ENCODE assay signal across 1 cellular context in genomic region chr6:161169060-161169459, GRCh38.
TF ChIP-seq lines count a peak whose summit lies in the region.

No MANE protein-coding gene starts in this region.

TF ChIP-seq in SK-N-SH treated with all-trans-retinoic acid at 6 μM for 48 hours, 23 proteins besides CTCF, POLR2A, EP300 and RAD21 (continued from another document):
- TF ChIP-seq, protein P1, sequence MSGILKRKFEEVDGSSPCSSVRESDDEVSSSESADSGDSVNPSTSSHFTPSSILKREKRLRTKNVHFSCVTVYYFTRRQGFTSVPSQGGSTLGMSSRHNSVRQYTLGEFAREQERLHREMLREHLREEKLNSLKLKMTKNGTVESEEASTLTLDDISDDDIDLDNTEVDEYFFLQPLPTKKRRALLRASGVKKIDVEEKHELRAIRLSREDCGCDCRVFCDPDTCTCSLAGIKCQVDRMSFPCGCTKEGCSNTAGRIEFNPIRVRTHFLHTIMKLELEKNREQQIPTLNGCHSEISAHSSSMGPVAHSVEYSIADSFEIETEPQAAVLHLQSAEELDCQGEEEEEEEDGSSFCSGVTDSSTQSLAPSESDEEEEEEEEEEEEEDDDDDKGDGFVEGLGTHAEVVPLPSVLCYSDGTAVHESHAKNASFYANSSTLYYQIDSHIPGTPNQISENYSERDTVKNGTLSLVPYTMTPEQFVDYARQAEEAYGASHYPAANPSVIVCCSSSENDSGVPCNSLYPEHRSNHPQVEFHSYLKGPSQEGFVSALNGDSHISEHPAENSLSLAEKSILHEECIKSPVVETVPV (CRISPR knock-in tag; IDR thresholded peaks at IDR 0.05): no peak
